Comparison of ENCODE assay signal across 18 cellular contexts in the genomic region with DNA sequence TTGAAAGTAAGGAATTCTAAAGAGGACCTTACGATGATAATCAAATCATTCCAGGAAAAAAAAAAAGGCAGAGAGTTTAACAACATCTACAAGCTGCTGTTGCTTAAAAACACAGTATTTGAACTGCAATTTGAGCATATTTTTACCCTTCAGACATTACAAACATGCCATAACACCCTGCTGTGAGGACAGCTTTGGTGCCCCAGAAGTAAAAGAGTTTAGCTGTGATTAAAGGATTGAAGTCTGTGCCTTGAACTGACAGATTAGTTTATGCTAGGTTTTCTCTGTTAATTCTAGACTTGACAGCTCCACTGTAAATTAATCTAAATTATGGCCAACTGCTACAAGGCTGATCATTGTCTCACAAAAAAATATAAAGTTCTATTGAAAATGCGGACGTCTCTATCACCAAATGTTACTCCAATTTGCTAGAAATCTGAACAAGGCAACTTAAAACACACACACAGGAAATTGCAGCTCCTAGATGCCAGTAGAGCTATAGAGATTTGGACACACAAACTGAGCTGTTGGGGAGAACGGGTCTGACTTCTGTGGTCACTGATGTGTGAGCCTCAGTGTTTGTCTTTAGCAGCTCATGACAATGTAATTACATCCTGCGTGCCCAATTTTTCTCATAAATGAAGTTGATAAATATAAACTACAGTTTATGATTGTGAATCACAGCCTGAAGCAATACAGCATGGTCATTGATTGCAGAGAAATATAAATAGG.
DNase-seq lines count a peak whose midpoint lies in the region; ATAC-seq and TF ChIP-seq lines count a peak whose summit lies in the region.
"Had no signal": no experiment of that assay in that cellular context is flagged by ENCODE, and none has a peak within 500 bp of the region (broad histone marks: within the 10 kb centered on the region; RNA-seq: fewer than 3 reads in every experiment).

No MANE protein-coding gene starts in this region.

- no peak overlapping the region for H3K27ac ChIP-seq in colonic mucosa
- H3K27ac ChIP-seq: 22Rv1, neutrophil, SJCRH30 had no signal

- intact Hi-C loops in activated B cell treated with CpG ODN at 0.5 μM for 24 hours (cut with micrococcal nuclease), result no loop called here
- intact Hi-C loops in colonic mucosa (cut with DNase I), result no loop called here

- CTCF ChIA-PET in activated B cell treated with CpG ODN at 0.5 μM for 24 hours (lab: Charles Lee), result interaction anchor here (0.5 to 1.3 kb wide), 3 partner anchors 116 to 1741 kb away, joined by 3 to 5 read pairs (median 3); no protein-coding TSS in a partner anchor

- POLR2A ChIA-PET in activated B cell treated with CpG ODN at 0.5 μM for 24 hours (lab: Charles Lee), result interaction anchor here (0.7 to 1.1 kb wide), 2 partner anchors 21 to 122 kb away, joined by 3 to 4 read pairs; no protein-coding TSS in a partner anchor

- DNase-seq in DMS 273 (lab: John Stamatoyannopoulos, UW; ENCODE audit: unreplicated experiment) (peak; percentile 22), DMS 273 treated with DMSO at 0.1 percent for 48 hours (lab: John Stamatoyannopoulos, UW) (no peak), NCI-H1417 treated with DMSO at 0.1 percent for 48 hours (lab: John Stamatoyannopoulos, UW) (peak; percentile 40), activated B cell treated with CpG ODN at 0.5 μM for 24 hours (no peak), progenitor cell of endocrine pancreas (ENCODE audit: low spot score, unreplicated experiment) (no peak), colonic mucosa (no peak), NCI-H526 treated with DMSO at 0.1 percent for 48 hours (lab: John Stamatoyannopoulos, UW) (no peak)
- no peak for DNase-seq in activated CD8-positive, alpha-beta memory T cell treated with anti-CD3 and anti-CD28 coated beads, Interleukin-2, amount 50 U/mL, for 4 hours
- DNase-seq: activated CD8-positive, alpha-beta T cell treated with anti-CD3 and anti-CD28 coated beads for 36 hours; activated effector memory CD4-positive, alpha-beta T cell treated with anti-CD3 and anti-CD28 coated beads, Interleukin-2, amount 50 U/mL, for 16 hours; CD4-positive, alpha-beta memory T cell; IMR-90; NCI-H1436 treated with DMSO at 0.1 percent for 48 hours; SJCRH30; small intestine; stimulated activated naive CD8-positive, alpha-beta T cell treated with anti-CD3 and anti-CD28 coated beads, Interleukin-15, Interleukin-2, amounts not matched to agents 100 U/mL and 50 U/mL, for 24 hours had no signal

- ATAC-seq in activated B cell treated with CpG ODN at 0.5 μM for 24 hours (ENCODE audit: low read depth), result peak; percentile 13
- ATAC-seq: activated CD8-positive, alpha-beta T cell treated with anti-CD3 and anti-CD28 coated beads for 36 hours; stimulated activated naive CD8-positive, alpha-beta T cell treated with anti-CD3 and anti-CD28 coated beads, Interleukin-15, Interleukin-2, amounts not matched to agents 100 U/mL and 50 U/mL, for 24 hours had no signal

- H3K27me3 Mint-ChIP-seq in activated B cell treated with CpG ODN at 0.5 μM for 24 hours (no peaks in the 10 kb centered on the region), progenitor cell of endocrine pancreas (no peaks in the 10 kb centered on the region)

- H3K27ac Mint-ChIP-seq in activated B cell treated with CpG ODN at 0.5 μM for 24 hours, result peak overlapping the region; percentile 83
- H3K27ac Mint-ChIP-seq in progenitor cell of endocrine pancreas, result peak overlapping the region; percentile 25
- H3K27ac Mint-ChIP-seq: activated CD8-positive, alpha-beta T cell treated with anti-CD3 and anti-CD28 coated beads for 36 hours; CD4-positive, alpha-beta memory T cell had no signal

- H3K9ac ChIP-seq in colonic mucosa (ENCODE audit: low read depth in 2 of 2, low read length in 2 of 2), result no peak overlapping the region

- no peaks in the 10 kb centered on the region for H3K27me3 ChIP-seq in colonic mucosa
- H3K27me3 ChIP-seq: neutrophil, SJCRH30 had no signal

- H3K36me3 Mint-ChIP-seq in activated B cell treated with CpG ODN at 0.5 μM for 24 hours (ENCODE audit: low read depth), result no peaks in the 10 kb centered on the region
- H3K36me3 Mint-ChIP-seq in progenitor cell of endocrine pancreas (ENCODE audit: insufficient read depth), result no peaks in the 10 kb centered on the region
- H3K36me3 Mint-ChIP-seq: CD4-positive, alpha-beta memory T cell had no signal

- H3K4me1 ChIP-seq in colonic mucosa, result no peaks in the 10 kb centered on the region
- H3K4me1 ChIP-seq: SJCRH30 had no signal

- TF ChIP-seq CTCF in activated B cell treated with CpG ODN at 0.5 μM for 24 hours (IDR thresholded peaks at IDR 0.05) (no peak), progenitor cell of endocrine pancreas (IDR thresholded peaks at IDR 0.05; ENCODE audit: unreplicated experiment) (no peak), colonic mucosa (IDR thresholded peaks at IDR 0.05) (no peak)

- H3K9me3 Mint-ChIP-seq in activated B cell treated with CpG ODN at 0.5 μM for 24 hours (no peaks in the 10 kb centered on the region), progenitor cell of endocrine pancreas (ENCODE audit: low read depth) (no peaks in the 10 kb centered on the region)
- H3K9me3 Mint-ChIP-seq: activated CD8-positive, alpha-beta T cell treated with anti-CD3 and anti-CD28 coated beads for 36 hours had no signal

- H3K4me3 Mint-ChIP-seq in activated B cell treated with CpG ODN at 0.5 μM for 24 hours (peak overlapping the region; percentile 69), progenitor cell of endocrine pancreas (ENCODE audit: low read depth) (no peak overlapping the region)
- H3K4me3 Mint-ChIP-seq: activated CD8-positive, alpha-beta T cell treated with anti-CD3 and anti-CD28 coated beads for 36 hours; CD4-positive, alpha-beta memory T cell had no signal

- H3K9me3 ChIP-seq in colonic mucosa, result no peaks in the 10 kb centered on the region
- H3K9me3 ChIP-seq: neutrophil, SJCRH30 had no signal

- H3K4me1 Mint-ChIP-seq in activated B cell treated with CpG ODN at 0.5 μM for 24 hours (peaks cover 47% of the 10 kb centered on the region), progenitor cell of endocrine pancreas (ENCODE audit: low read depth) (peaks cover 18% of the 10 kb centered on the region)
- H3K4me1 Mint-ChIP-seq: CD4-positive, alpha-beta memory T cell had no signal

- no peak overlapping the region for H3K4me3 ChIP-seq in colonic mucosa
- H3K4me3 ChIP-seq: SJCRH30 had no signal

- H3K36me3 ChIP-seq in colonic mucosa, result no peaks in the 10 kb centered on the region
- H3K36me3 ChIP-seq: neutrophil, SJCRH30 had no signal

Comparison
In these comparisons a context has a peak if more than half of its experiments do, and no peak if none do; other contexts are left out.
1. DNase-seq: peak in DMS 273 (single experiment) and NCI-H1417 treated with DMSO at 0.1 percent for 48 hours (single experiment); none in DMS 273 treated with DMSO at 0.1 percent for 48 hours (single experiment), activated B cell treated with CpG ODN at 0.5 μM for 24 hours (single experiment), progenitor cell of endocrine pancreas (single experiment), colonic mucosa (single experiment), NCI-H526 treated with DMSO at 0.1 percent for 48 hours (single experiment) and activated CD8-positive, alpha-beta memory T cell treated with anti-CD3 and anti-CD28 coated beads, Interleukin-2, amount 50 U/mL, for 4 hours (single experiment).